8 cellular contexts compared by ENCODE assay signal in genomic region chr16:67668495-67669157, GRCh38. TPM values are rescaled to one million over a fixed set of nuclear protein-coding genes. Genes with fewer than 3 reads are reported as not detected.
DNase-seq lines count a peak whose midpoint lies in the region; ATAC-seq, FAIRE-seq and TF ChIP-seq lines count a peak whose summit lies in the region.

No MANE protein-coding gene starts in this region.

- H3K36me3 ChIP-seq in ovary = no peaks in the 10 kb centered on the region

- H3K4me1 ChIP-seq in ovary (ENCODE audit: insufficient read depth) = peaks cover 17% of the 10 kb centered on the region

- DNase-seq in 8988T (peak; percentile 43), GM10266 (ENCODE audit: extremely low spot score) (peak; percentile 28), UCSD-AML1 (lab: John Stamatoyannopoulos, UW; ENCODE audit: unreplicated experiment) (peak; percentile 28), frontal cortex (ENCODE audit: low spot score in 2 of 2) (peak; percentile 22 to 28), ovary (no peak), HT-29 (ENCODE audit: low spot score) (no peak)

- ATAC-seq in GM21717 (IDR thresholded peaks at IDR 0.05; ENCODE audit: unreplicated experiment) (no peak), HG02852 (IDR thresholded peaks at IDR 0.05; ENCODE audit: unreplicated experiment) (no peak)

- TF ChIP-seq CTCF in GM10266 (IDR thresholded peaks at IDR 0.05; ENCODE audit: control insufficient read depth, insufficient read depth, low read depth, missing control alignments) (peak; percentile 36), ovary (IDR thresholded peaks at IDR 0.05) (no peak)

- H3K4me3 ChIP-seq in ovary = no peak overlapping the region

- H3K9me3 ChIP-seq in ovary = no peaks in the 10 kb centered on the region

- H3K27me3 ChIP-seq in ovary = no peaks in the 10 kb centered on the region

- 83 to 87% (median 87%) methylated on average over 6 of the region's 6 CpGs for WGBS in ovary, 3 donors

- no peak for TF ChIP-seq POLR2A in ovary (IDR thresholded peaks at IDR 0.05)

- intact Hi-C loops in ovary (cut with DNase I) = loop anchor here in 3 of 4 donors (5.0 to 10.0 kb wide), 4 partner anchors 106 to 266 kb away; partner anchors contain the start of genes RIPOR1 (in 2 of the 3), CTCF (in 1 of the 3), CTRL (in 1 of the 3) and PSMB10 (in 1 of the 3)

- no peak for FAIRE-seq in frontal cortex (lab: Jason Lieb, UNC)

- H3K27ac ChIP-seq in ovary = no peak overlapping the region

- no peak for TF ChIP-seq EP300 in ovary (IDR thresholded peaks at IDR 0.05)

RNA-seq across cellular contexts. Expression of gene C16orf86, which starts 2.0 kb away (rescaled TPM):
- total RNA-seq in frontal cortex = 2.0 TPM
- 1 to 10 TPM; 2.2 to 8.2 (median 4.6) TPM for total RNA-seq in ovary
- 1 to 10 TPM in 1 of 2 donors, under 1 TPM in 1; 0.13 to 6.8 TPM for polyA plus RNA-seq in ovary
- total RNA-seq in HT-29 (2014; rRNA removed; shearing (Covaris generic)) = 0.38 and 0.99 TPM in 2 replicates

RNA-seq across cellular contexts. Expression of gene ENKD1, which starts 2.1 kb away (rescaled TPM):
- total RNA-seq in frontal cortex (9.4 TPM), ovary (10 to 100 TPM; 17.3 to 45.6 (median 21.7) TPM)
- 10 to 100 TPM in 1 of 2 donors, 1 to 10 TPM in 1; 8.0 to 29.8 TPM for polyA plus RNA-seq in ovary
- total RNA-seq in HT-29 (2014; rRNA removed; shearing (Covaris generic)) = 52.6 and 58.8 TPM in 2 replicates

RNA-seq across cellular contexts. Expression of gene PARD6A, which starts 7.9 kb away (rescaled TPM):
- total RNA-seq in frontal cortex (9.4 TPM), ovary (10 to 100 TPM in 1 of 7 donors, 1 to 10 TPM in 6; 2.7 to 12.9 (median 5.1) TPM)
- 1 to 10 TPM in 1 of 2 donors, under 1 TPM in 1; 0.53 to 3.0 TPM for polyA plus RNA-seq in ovary
- 24.9 and 38.1 TPM in 2 replicates for total RNA-seq in HT-29 (2014; rRNA removed; shearing (Covaris generic))

RNA-seq across cellular contexts. Expression of gene ACD, which starts 8.6 kb away (rescaled TPM):
- total RNA-seq in frontal cortex (24.9 TPM), ovary (10 to 100 TPM; 22.5 to 40.8 (median 29.4) TPM)
- polyA plus RNA-seq in ovary = 10 to 100 TPM in 1 of 2 donors, 1 to 10 TPM in 1; 5.3 to 35.8 TPM
- 79.6 and 82.2 TPM in 2 replicates for total RNA-seq in HT-29 (2014; rRNA removed; shearing (Covaris generic))

RNA-seq across cellular contexts. Expression of gene CARMIL2, which starts 23.7 kb away (rescaled TPM):
- total RNA-seq in frontal cortex (2.4 TPM), ovary (1 to 10 TPM in 2 of 7 donors, under 1 TPM in 4, not detected in 1; 0.23 to 1.5 (median 0.61) TPM)
- polyA plus RNA-seq in ovary = under 1 TPM; 0.10 to 0.51 TPM
- total RNA-seq in HT-29 (2014; rRNA removed; shearing (Covaris generic)) = 0.81 and 2.7 TPM in 2 replicates

Comparison
In these comparisons a context has a peak if more than half of its experiments do, and no peak if none do; other contexts are left out.
1. DNase-seq: peak in 8988T (single experiment), GM10266 (single experiment), UCSD-AML1 (single experiment) and frontal cortex (2 of 2); none in ovary (0 of 5) and HT-29 (single experiment).